Comparison of ENCODE assay signal across 8 cellular contexts in the genomic region with DNA sequence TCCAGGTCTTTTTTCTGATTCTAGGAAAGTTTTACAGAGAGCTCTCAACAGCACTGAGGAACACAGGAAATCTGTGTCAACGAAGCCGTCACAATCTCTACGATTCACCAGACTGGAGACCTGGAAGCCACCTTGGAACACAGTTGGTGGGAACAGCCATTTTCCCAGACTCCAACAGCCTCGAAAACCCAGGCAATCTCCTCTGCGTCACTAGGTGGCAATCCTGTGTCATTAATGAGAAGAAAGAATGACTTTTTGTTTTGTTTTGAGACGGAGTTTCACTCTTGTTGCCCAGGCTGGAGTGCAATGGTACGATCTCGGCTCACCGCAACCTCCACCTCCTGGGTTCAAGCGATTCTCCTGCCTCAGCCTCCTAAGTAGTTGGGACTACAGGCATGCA. TPM values are rescaled to one million over a fixed set of nuclear protein-coding genes. Genes with fewer than 3 reads are reported as not detected.
DNase-seq lines count a peak whose midpoint lies in the region; ATAC-seq and TF ChIP-seq lines count a peak whose summit lies in the region.
"Not testable (repeated sequence)": the region's sequence is repeated elsewhere in the genome, so short reads cannot be mapped to it uniquely, and the experiment has no call there.

No MANE protein-coding gene starts in this region.

- H3K27ac ChIP-seq in GM23338 (ENCODE audit: low read depth) = not testable (repeated sequence)

- not testable (repeated sequence) for H3K4me3 ChIP-seq in BJ (ENCODE audit: low read depth, low read length); GM23338; fibroblast of villous mesenchyme (ENCODE audit: low read depth, low read length)

- H4K20me1 ChIP-seq in GM23338 (replicated peaks; ENCODE audit: insufficient read depth) = not testable (repeated sequence)

- H3K4me1 ChIP-seq in GM23338 (ENCODE audit: insufficient read depth) = peaks cover 24% of the 10 kb centered on the region

- CTCF ChIA-PET in BJ (lab: Yijun Ruan, JAX) = interaction anchor here (0.7 to 1.1 kb wide), 2 partner anchors 11 to 17 kb away, joined by 3 to 5 read pairs; no protein-coding TSS in a partner anchor
- CTCF ChIA-PET in WTC11 (lab: Charles Lee) = not testable (repeated sequence)

- H3K27ac Mint-ChIP-seq in GM23338, WTC11: not testable (repeated sequence)
- peak overlapping the region; percentile 47 for H3K27ac Mint-ChIP-seq in stimulated activated naive B cell treated with anti-CD40 and anti-IgM and Interleukin-4, amounts not matched to agents 10 μg/mL and 1 μg/mL and 100 μg/mL, for 72 hours

- H3K4me2 ChIP-seq in GM23338 = not testable (repeated sequence)

- DNase-seq in BJ (ENCODE audit: low read depth); stimulated activated naive B cell treated with anti-CD40 and anti-IgM and Interleukin-4, amounts not matched to agents 10 μg/mL and 1 μg/mL and 100 μg/mL, for 72 hours: not testable (repeated sequence)
- DNase-seq in GM23338 (ENCODE audit: low spot score) (peak; percentile 55), NCI-H526 (lab: John Stamatoyannopoulos, UW) (peak; percentile 4 to 22), WTC11 (ENCODE audit: low spot score) (peak; percentile 23), cerebellar cortex (ENCODE audit: low spot score) (peak; percentile 34), fibroblast of villous mesenchyme (ENCODE audit: low read depth) (peak; percentile 26), midbrain (lab: John Stamatoyannopoulos, UW) (peak; percentile 27)

- H3K9me3 Mint-ChIP-seq in GM23338; WTC11; stimulated activated naive B cell treated with anti-CD40 and anti-IgM and Interleukin-4, amounts not matched to agents 10 μg/mL and 1 μg/mL and 100 μg/mL, for 72 hours: not testable (repeated sequence)

- H3K79me2 ChIP-seq in GM23338 (replicated peaks; ENCODE audit: insufficient read depth) = not testable (repeated sequence)

- POLR2A ChIA-PET in BJ (lab: Charles Lee); WTC11 (lab: Charles Lee): not testable (repeated sequence)

- H3K9me2 ChIP-seq in GM23338 (ENCODE audit: insufficient read depth) = not testable (repeated sequence)

- H3F3A ChIP-seq in GM23338 (replicated peaks; ENCODE audit: low read depth) = not testable (repeated sequence)

- peaks cover 31% of the 10 kb centered on the region for H3K36me3 Mint-ChIP-seq in GM23338 (ENCODE audit: low read depth)
- H3K36me3 Mint-ChIP-seq in WTC11 = peaks cover 39% of the 10 kb centered on the region
- peaks cover 40 to 52% of the 10 kb centered on the region in 2 donors for H3K36me3 Mint-ChIP-seq in stimulated activated naive B cell treated with anti-CD40 and anti-IgM and Interleukin-4, amounts not matched to agents 10 μg/mL and 1 μg/mL and 100 μg/mL, for 72 hours

- not testable (repeated sequence) for H3K27me3 Mint-ChIP-seq in GM23338 (ENCODE audit: insufficient read depth, low read depth, poor library complexity); WTC11 (ENCODE audit: low read depth); stimulated activated naive B cell treated with anti-CD40 and anti-IgM and Interleukin-4, amounts not matched to agents 10 μg/mL and 1 μg/mL and 100 μg/mL, for 72 hours

- H3K36me3 ChIP-seq in BJ (ENCODE audit: control insufficient read depth, insufficient read depth, low read length) = not testable (repeated sequence)
- peaks cover 10% of the 10 kb centered on the region; the same call in 1 of the 2 replicates for H3K36me3 ChIP-seq in GM23338 (ENCODE audit: insufficient read depth)

- not testable (repeated sequence) for ATAC-seq in GM23338; WTC11; stimulated activated naive B cell treated with anti-CD40 and anti-IgM and Interleukin-4, amounts not matched to agents 10 μg/mL and 1 μg/mL and 100 μg/mL, for 72 hours (replicated peaks)

- not testable (repeated sequence) for H2AFZ ChIP-seq in GM23338

- not testable (repeated sequence) for H3K27me3 ChIP-seq in BJ (ENCODE audit: control insufficient read depth, insufficient read depth, low read length); GM23338 (ENCODE audit: insufficient read depth)

- TF ChIP-seq CTCF in BJ (IDR thresholded peaks at IDR 0.05; ENCODE audit: insufficient read depth, low read depth, low read length) (peak; percentile 36; the same call in 1 of the 2 replicates), GM23338 (conservative IDR thresholded peaks at IDR 0.05; ENCODE audit: low read depth in 2 of 2) (peak; percentile 48 to 60), fibroblast of villous mesenchyme (IDR thresholded peaks at IDR 0.05; ENCODE audit: insufficient read depth, low read depth, low read length) (peak; percentile 23)
- not testable (repeated sequence) for TF ChIP-seq CTCF in WTC11 (IDR thresholded peaks at IDR 0.05)

- H3K4me1 Mint-ChIP-seq in GM23338 (peaks cover 29% of the 10 kb centered on the region), WTC11 (peaks cover 26% of the 10 kb centered on the region)
- H3K4me1 Mint-ChIP-seq in stimulated activated naive B cell treated with anti-CD40 and anti-IgM and Interleukin-4, amounts not matched to agents 10 μg/mL and 1 μg/mL and 100 μg/mL, for 72 hours = peaks cover 14 to 22% of the 10 kb centered on the region in 2 donors

- H3K4me3 Mint-ChIP-seq in GM23338; WTC11; stimulated activated naive B cell treated with anti-CD40 and anti-IgM and Interleukin-4, amounts not matched to agents 10 μg/mL and 1 μg/mL and 100 μg/mL, for 72 hours: not testable (repeated sequence)

RNA-seq across cellular contexts. Expression of gene CCNB2, which starts 39.6 kb away (rescaled TPM):
- polyA plus RNA-seq in BJ (2011; rRNA removed) (33.5 and 45.3 TPM in 2 replicates), GM23338 (2016; fragmentation: Nextera tagmentation; extraction: Ambion mirVana) (72.8 and 81.8 TPM in 2 replicates)
- 14.4 and 19.0 TPM in 2 replicates for polyA minus RNA-seq in BJ (2011; rRNA and poly(A)+ RNA removed)
- 108 and 120 TPM in 2 replicates for total RNA-seq in GM23338 (2014; rRNA removed; shearing (Covaris generic))
- total RNA-seq in WTC11 (2021) (93.3 to 101 TPM (median 98.8 TPM) in 3 replicates), fibroblast of villous mesenchyme (19.6 and 27.2 TPM in 2 replicates)
